Comparison of ENCODE assay signal across 1 cellular context in genomic region chr11:2905299-2905698, GRCh38. TPM values are rescaled to one million over a fixed set of nuclear protein-coding genes. Genes with fewer than 3 reads are reported as not detected.
"Had no signal": no experiment of that assay in that cellular context is flagged by ENCODE, and none has a peak within 500 bp of the region (broad histone marks: within the 10 kb centered on the region; RNA-seq: fewer than 3 reads in every experiment).

No MANE protein-coding gene starts in this region.

RNA-seq across cellular contexts. Expression of gene PHLDA2, which starts 23.9 kb away (rescaled TPM):
- polyA plus RNA-seq: naive thymus-derived CD4-positive, alpha-beta T cell had no signal
